8 cellular contexts compared by ENCODE assay signal in the genomic region with DNA sequence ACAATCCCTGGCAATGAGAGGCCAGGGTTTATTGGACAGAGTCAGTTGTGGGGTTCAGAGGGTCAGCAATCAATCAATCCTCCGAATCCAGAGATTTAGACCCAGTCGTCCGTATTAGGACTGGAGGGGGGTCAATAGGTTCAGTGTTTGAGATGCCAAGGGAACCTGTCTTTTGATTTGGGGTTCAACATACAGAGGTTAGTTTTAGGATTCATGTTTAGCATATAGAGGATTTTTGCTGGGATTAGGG. TPM values are rescaled to one million over a fixed set of nuclear protein-coding genes. Genes with fewer than 3 reads are reported as not detected.
A peak's percentile ranks its signal among the peaks of the same experiment; 100 is the strongest.
DNase-seq lines count a peak whose midpoint lies in the region; ATAC-seq and TF ChIP-seq lines count a peak whose summit lies in the region.

No MANE protein-coding gene starts in this region.

- intact Hi-C loops in right cardiac atrium (cut with DNase I) = no loop called here

- H3K4me3 ChIP-seq in H7 (ENCODE audit: insufficient read depth, low read depth, low read length) (peak overlapping the region; percentile 45), WI38 (ENCODE audit: low read depth, low read length) (peak overlapping the region; percentile 89), right cardiac atrium (ENCODE audit: low read length) (peak overlapping the region; percentile 87), smooth muscle cell (peak overlapping the region; percentile 73)

- ATAC-seq in right cardiac atrium = no peak
- no peak for ATAC-seq in HG02588 (IDR thresholded peaks at IDR 0.05; ENCODE audit: unreplicated experiment)

- H3K27ac ChIP-seq in right cardiac atrium (ENCODE audit: low read length) (peak overlapping the region; percentile 86), smooth muscle cell (ENCODE audit: low read depth) (peak overlapping the region; percentile 73)

- H2AFZ ChIP-seq in smooth muscle cell (ENCODE audit: low read depth) = no peak overlapping the region

- H3F3A ChIP-seq in smooth muscle cell (ENCODE audit: low read depth) = no peaks in the 10 kb centered on the region

- H3K4me1 ChIP-seq in right cardiac atrium (ENCODE audit: control insufficient read depth, insufficient read depth, low read length) = no peaks in the 10 kb centered on the region
- H3K4me1 ChIP-seq in smooth muscle cell (ENCODE audit: low read depth) = peaks cover 13% of the 10 kb centered on the region

- TF ChIP-seq CTCF in WI38 (IDR thresholded peaks at IDR 0.05; ENCODE audit: low read depth, low read length) (no peak), smooth muscle cell (IDR thresholded peaks at IDR 0.05; ENCODE audit: borderline replicate concordance, insufficient read depth, poor library complexity, severe bottlenecking) (no peak)

- peaks cover 4% of the 10 kb centered on the region for H3K36me3 ChIP-seq in H7 (replicated peaks; ENCODE audit: control insufficient read depth, insufficient read depth, low read length)
- H3K36me3 ChIP-seq in smooth muscle cell (ENCODE audit: low read depth) = no peaks in the 10 kb centered on the region

- peaks cover 4% of the 10 kb centered on the region for H3K79me2 ChIP-seq in smooth muscle cell (ENCODE audit: low read depth)

- H3K27me3 ChIP-seq in H7 (ENCODE audit: control insufficient read depth, insufficient read depth, low read length) (peaks cover 28% of the 10 kb centered on the region), right cardiac atrium (ENCODE audit: control insufficient read depth, insufficient read depth) (no peaks in the 10 kb centered on the region), smooth muscle cell (ENCODE audit: low read depth) (peaks cover 16% of the 10 kb centered on the region)

- H3K4me2 ChIP-seq in smooth muscle cell = peak overlapping the region; percentile 89

- H3K9me3 ChIP-seq in right cardiac atrium (ENCODE audit: control insufficient read depth, low read length) (no peaks in the 10 kb centered on the region), smooth muscle cell (replicated peaks; ENCODE audit: low read depth) (no peaks in the 10 kb centered on the region)

- DNase-seq in H7 = no peak
- no peak for DNase-seq in right cardiac atrium
- no peak for DNase-seq in smooth muscle cell (lab: John Stamatoyannopoulos, UW; ENCODE audit: unreplicated experiment)
- no peak for DNase-seq in NCI-H510A treated with DMSO at 0.1 percent for 48 hours (lab: John Stamatoyannopoulos, UW)
- no peak for DNase-seq in DMS153 treated with DMSO at 0.1 percent for 48 hours (lab: John Stamatoyannopoulos, UW; ENCODE audit: unreplicated experiment)
- no peak for DNase-seq in ureter (ENCODE audit: low spot score)

- peak overlapping the region; percentile 96 for H3K9ac ChIP-seq in smooth muscle cell (ENCODE audit: low read depth)

- H4K20me1 ChIP-seq in smooth muscle cell (ENCODE audit: low read depth) = no peaks in the 10 kb centered on the region

- WGBS in right cardiac atrium = 0% methylated on average over 3 of the region's 3 CpGs
- 2% methylated on average over 3 of the region's 3 CpGs for WGBS in smooth muscle cell (ENCODE audit: low lambda C conversion rate)

RNA-seq across cellular contexts. Expression of gene GMPPA, which starts 0.3 kb away (rescaled TPM):
- 53.4 and 71.7 TPM in 2 replicates for total RNA-seq in H7 (2014; rRNA removed; shearing (Covaris generic))
- total RNA-seq in right cardiac atrium (10 to 100 TPM; 22.9 to 27.5 (median 25.4) TPM), smooth muscle cell (52.2 and 59.3 TPM in 2 replicates), ureter (31.9 TPM)
- polyA plus RNA-seq in right cardiac atrium (21.6 TPM), smooth muscle cell (77.8 and 81.7 TPM in 2 replicates)

RNA-seq across cellular contexts. Expression of gene ASIC4, which starts 15.3 kb away (rescaled TPM):
- total RNA-seq in H7 (2014; rRNA removed; shearing (Covaris generic)) = 0.07 and 1.2 TPM in 2 replicates
- total RNA-seq in right cardiac atrium = 1 to 10 TPM in 3 of 4 donors, under 1 TPM in 1; 0.28 to 1.8 (median 1.6) TPM
- polyA plus RNA-seq in right cardiac atrium = 0.57 TPM
- 0.49 TPM in 1 of 2 replicates, not detected in the other for total RNA-seq in smooth muscle cell
- 0.32 and 1.7 TPM in 2 replicates for polyA plus RNA-seq in smooth muscle cell
- 0.13 TPM for total RNA-seq in ureter

RNA-seq across cellular contexts. Expression of gene CHPF, which starts 44.6 kb away (rescaled TPM):
- total RNA-seq in H7 (2014; rRNA removed; shearing (Covaris generic)) = 104 and 113 TPM in 2 replicates
- total RNA-seq in right cardiac atrium (100 to 1,000 TPM in 2 of 4 donors, 10 to 100 TPM in 2; 92.6 to 145 (median 101) TPM), smooth muscle cell (141 and 156 TPM in 2 replicates), ureter (49.6 TPM)
- polyA plus RNA-seq in right cardiac atrium (115 TPM), smooth muscle cell (319 and 344 TPM in 2 replicates)

RNA-seq across cellular contexts. Expression of gene TMEM198, which starts 44.8 kb away (rescaled TPM):
- 2.9 and 4.2 TPM in 2 replicates for total RNA-seq in H7 (2014; rRNA removed; shearing (Covaris generic))
- 1 to 10 TPM; 1.8 to 3.4 (median 3.1) TPM for total RNA-seq in right cardiac atrium
- polyA plus RNA-seq in right cardiac atrium = 3.4 TPM
- total RNA-seq in smooth muscle cell = 3.3 and 6.9 TPM in 2 replicates
- 3.3 and 8.5 TPM in 2 replicates for polyA plus RNA-seq in smooth muscle cell
- 6.0 TPM for total RNA-seq in ureter
